In the genomic region with DNA sequence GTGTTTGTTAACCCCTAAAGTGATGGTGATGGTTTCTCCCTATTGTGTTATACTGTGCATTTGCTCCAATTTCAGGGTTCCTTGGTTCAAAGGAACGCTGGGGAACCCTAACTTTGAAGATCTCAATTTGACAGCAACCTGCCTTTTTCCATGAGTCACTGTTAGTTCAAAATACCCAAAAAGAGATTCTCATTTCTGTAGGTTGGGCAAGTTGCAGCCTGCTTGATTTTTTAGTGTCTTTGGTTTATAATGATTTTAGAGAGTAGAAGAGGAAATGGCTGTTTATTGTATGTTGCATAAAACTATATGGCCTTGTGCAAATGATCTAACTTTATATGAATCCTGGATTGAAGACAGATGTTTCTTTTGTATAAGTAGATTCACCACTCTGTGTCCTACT, we compare ENCODE assay signal across 9 cellular contexts. TPM values are rescaled to one million over a fixed set of nuclear protein-coding genes. Genes with fewer than 3 reads are reported as not detected.
DNase-seq lines count a peak whose midpoint lies in the region; ATAC-seq and TF ChIP-seq lines count a peak whose summit lies in the region.
"Had no signal": no experiment of that assay in that cellular context is flagged by ENCODE, and none has a peak within 500 bp of the region (broad histone marks: within the 10 kb centered on the region; RNA-seq: fewer than 3 reads in every experiment).

No MANE protein-coding gene starts in this region.

- intact Hi-C loops in colonic mucosa (cut with DNase I) = no loop called here
- intact Hi-C loops in prostate gland (cut with DNase I) = no loop called here

- peaks cover 56% of the 10 kb centered on the region for H3F3A ChIP-seq in MM.1S (ENCODE audit: insufficient read depth, low read length)

- peak overlapping the region; percentile 98 for H3K27ac ChIP-seq in MM.1S (ENCODE audit: low read length)
- peak overlapping the region; percentile 84 for H3K27ac ChIP-seq in colonic mucosa
- H3K27ac ChIP-seq in prostate gland = peak overlapping the region; percentile 32 to 54

- no peak overlapping the region for H2AFZ ChIP-seq in MM.1S (ENCODE audit: low read length)

- peak overlapping the region; percentile 84 for H3K4me2 ChIP-seq in MM.1S (ENCODE audit: low read depth, low read length)

- ATAC-seq in GM19035 (IDR thresholded peaks at IDR 0.05; ENCODE audit: unreplicated experiment) (peak; percentile 3), HG02852 (IDR thresholded peaks at IDR 0.05; ENCODE audit: unreplicated experiment) (no peak)

- DNase-seq in MM.1S (no peak), colonic mucosa (no peak), prostate gland (ENCODE audit: low spot score) (no peak), AG08395 (ENCODE audit: low spot score) (no peak), HCEC 1CT (no peak), DMS153 treated with DMSO at 0.1 percent for 48 hours (lab: John Stamatoyannopoulos, UW; ENCODE audit: unreplicated experiment) (no peak)
- DNase-seq: central memory CD4-positive, alpha-beta T cell had no signal

- no peaks in the 10 kb centered on the region for H3K27me3 ChIP-seq in MM.1S (replicated peaks; ENCODE audit: insufficient read depth, low read length)
- H3K27me3 ChIP-seq in colonic mucosa = no peaks in the 10 kb centered on the region
- H3K27me3 ChIP-seq in prostate gland (replicated peaks; ENCODE audit: insufficient read depth) = no peaks in the 10 kb centered on the region

- no peaks in the 10 kb centered on the region for H3K9me2 ChIP-seq in MM.1S (replicated peaks; ENCODE audit: insufficient read depth, low read length)

- H3K79me2 ChIP-seq in MM.1S (ENCODE audit: low read length) = peaks cover 67% of the 10 kb centered on the region

- TF ChIP-seq POLR2A in prostate gland (IDR thresholded peaks at IDR 0.05) = no peak

- no peaks in the 10 kb centered on the region for H4K20me1 ChIP-seq in MM.1S (ENCODE audit: insufficient read depth, low read length)

- H3K9ac ChIP-seq in MM.1S (ENCODE audit: low read length) = peak overlapping the region; percentile 74
- peak overlapping the region in 1 of 2 donors; percentile 63 for H3K9ac ChIP-seq in colonic mucosa (ENCODE audit: low read depth in 2 of 2, low read length in 2 of 2)

- H3K36me3 ChIP-seq in MM.1S (replicated peaks; ENCODE audit: insufficient read depth, low read length) = no peaks in the 10 kb centered on the region
- no peaks in the 10 kb centered on the region for H3K36me3 ChIP-seq in colonic mucosa
- no peaks in the 10 kb centered on the region for H3K36me3 ChIP-seq in prostate gland

- peaks cover 56% of the 10 kb centered on the region for H3K4me1 ChIP-seq in MM.1S (ENCODE audit: low read length)
- peaks cover 7% of the 10 kb centered on the region for H3K4me1 ChIP-seq in colonic mucosa
- H3K4me1 ChIP-seq in prostate gland (replicated peaks) = peaks cover 3% of the 10 kb centered on the region

- H3K4me3 ChIP-seq in MM.1S (ENCODE audit: low read length) (peak overlapping the region; percentile 52), colonic mucosa (no peak overlapping the region), prostate gland (no peak overlapping the region)

- 44% methylated on average over 1 of the region's 1 CpG for WGBS in prostate gland

- TF ChIP-seq CTCF in MM.1S (IDR thresholded peaks at IDR 0.05; ENCODE audit: low read length) = no peak
- no peak for TF ChIP-seq CTCF in colonic mucosa (IDR thresholded peaks at IDR 0.05)
- TF ChIP-seq CTCF in prostate gland (IDR thresholded peaks at IDR 0.05) = no peak

- H3K9me3 ChIP-seq in MM.1S (replicated peaks; ENCODE audit: insufficient read depth, low read length) (no peaks in the 10 kb centered on the region), colonic mucosa (no peaks in the 10 kb centered on the region), prostate gland (no peaks in the 10 kb centered on the region)

RNA-seq across cellular contexts. Expression of gene GAB1, which starts 23.1 kb away (rescaled TPM):
- total RNA-seq in colonic mucosa (10 to 100 TPM; 48.9 to 81.2 TPM), prostate gland (10 to 100 TPM; 13.7 to 61.1 TPM)

Comparison
In these comparisons a context has a peak if more than half of its experiments do, and no peak if none do; other contexts are left out.
1. H3K27ac ChIP-seq: peak in every context shown above with its lines; median percentile 98 in MM.1S; 84 in colonic mucosa; 43 in prostate gland.